11 cellular contexts compared by ENCODE assay signal in genomic region chr1:162905759-162906158, GRCh38. TPM values are rescaled to one million over a fixed set of nuclear protein-coding genes. Genes with fewer than 3 reads are reported as not detected.
DNase-seq lines count a peak whose midpoint lies in the region; ATAC-seq and TF ChIP-seq lines count a peak whose summit lies in the region.
"Had no signal": no experiment of that assay in that cellular context is flagged by ENCODE, and none has a peak within 500 bp of the region (broad histone marks: within the 10 kb centered on the region; RNA-seq: fewer than 3 reads in every experiment).

No MANE protein-coding gene starts in this region.

- no peaks in the 10 kb centered on the region for H3K9me2 ChIP-seq in hepatocyte (replicated peaks; ENCODE audit: insufficient read depth)

- TF ChIP-seq CTCF in HEK293 (tag by site-specific recombination; IDR thresholded peaks at IDR 0.05) (no peak), hepatocyte (IDR thresholded peaks at IDR 0.05; ENCODE audit: poor library complexity) (no peak), spleen (IDR thresholded peaks at IDR 0.05 in 8 of 11, conservative IDR thresholded peaks at IDR 0.05 in 3 of 11) (no peak)

- no peak overlapping the region; the same call in 1 of the 2 replicates for H3K4me3 ChIP-seq in ACC112 (ENCODE audit: low read depth, low read length)
- H3K4me3 ChIP-seq in HEK293 (ENCODE audit: low read depth, low read length) = no peak overlapping the region
- no peak overlapping the region for H3K4me3 ChIP-seq in hepatocyte
- H3K4me3 ChIP-seq in spleen = no peak overlapping the region
- H3K4me3 ChIP-seq: thoracic aorta had no signal

- H3K27me3 ChIP-seq in ACC112 (ENCODE audit: insufficient read depth, low read length) = no peaks in the 10 kb centered on the region
- no peaks in the 10 kb centered on the region for H3K27me3 ChIP-seq in hepatocyte
- no peaks in the 10 kb centered on the region for H3K27me3 ChIP-seq in spleen (replicated peaks in 1 of 7)

- POLR2A ChIA-PET in HEK293 (lab: Yijun Ruan, JAX) = no interaction called here

- H2AFZ ChIP-seq in ACC112 (ENCODE audit: low read length, unreplicated experiment) (peak overlapping the region; percentile 64), hepatocyte (no peak overlapping the region)

- H3K27ac ChIP-seq in ACC112 (ENCODE audit: low read depth, low read length) = peak overlapping the region; percentile 75
- no peak overlapping the region for H3K27ac ChIP-seq in HEK293 (ENCODE audit: extremely low read depth, low read depth, low read length)
- H3K27ac ChIP-seq in hepatocyte = peak overlapping the region; percentile 82
- H3K27ac ChIP-seq in spleen = no peak overlapping the region
- H3K27ac ChIP-seq: thoracic aorta had no signal

- CTCF ChIA-PET in HEK293 (lab: Yijun Ruan, JAX) = interaction anchor here (1.7 kb wide), 1 partner anchor 10 kb away, joined by 3 read pairs; no protein-coding TSS in a partner anchor

- H4K20me1 ChIP-seq in hepatocyte (ENCODE audit: insufficient read depth, poor library complexity, severe bottlenecking) = no peaks in the 10 kb centered on the region

- H3K9me3 ChIP-seq in HEK293 (ENCODE audit: control insufficient read depth, insufficient read depth, low read depth, low read length) (no peaks in the 10 kb centered on the region), hepatocyte (ENCODE audit: low read depth) (no peaks in the 10 kb centered on the region), spleen (no peaks in the 10 kb centered on the region)
- H3K9me3 ChIP-seq: thoracic aorta had no signal

- H3K4me2 ChIP-seq in hepatocyte = peak overlapping the region; percentile 12

- H3K36me3 ChIP-seq in ACC112 (ENCODE audit: insufficient read depth, low read length) (no peaks in the 10 kb centered on the region), HEK293 (ENCODE audit: control insufficient read depth in 2 of 2, insufficient read depth in 1 of 2, low read length in 2 of 2) (no peaks in the 10 kb centered on the region), hepatocyte (replicated peaks; ENCODE audit: insufficient read depth, low read depth) (no peaks in the 10 kb centered on the region), spleen (no peaks in the 10 kb centered on the region)
- H3K36me3 ChIP-seq: thoracic aorta had no signal

- TF ChIP-seq POLR2A in spleen (IDR thresholded peaks at IDR 0.05) = no peak

- H3K4me1 ChIP-seq in ACC112 (ENCODE audit: control insufficient read depth, insufficient read depth, low read length, unreplicated experiment) (peaks cover 62% of the 10 kb centered on the region), HEK293 (ENCODE audit: control insufficient read depth, insufficient read depth, low read length) (peaks cover 2% of the 10 kb centered on the region; the same call in 1 of the 2 replicates), hepatocyte (ENCODE audit: insufficient read depth) (peaks cover 13% of the 10 kb centered on the region), spleen (no peaks in the 10 kb centered on the region)

- no peak for ATAC-seq in GM21381 (IDR thresholded peaks at IDR 0.05; ENCODE audit: unreplicated experiment)

- DNase-seq in amniotic stem cell (lab: John Stamatoyannopoulos, UW) (peak; percentile 24), hepatocyte (ENCODE audit: low spot score) (peak; percentile 64), spleen (no peak), NCI-H524 (lab: John Stamatoyannopoulos, UW) (no peak)
- DNase-seq in activated CD8-positive, alpha-beta memory T cell treated with anti-CD3 and anti-CD28 coated beads for 24 hours = no peak

- no peaks in the 10 kb centered on the region for H3K79me2 ChIP-seq in ACC112 (ENCODE audit: control insufficient read depth, insufficient read depth, low read length, unreplicated experiment)
- no peaks in the 10 kb centered on the region for H3K79me2 ChIP-seq in hepatocyte

- intact Hi-C loops in spleen (cut with DNase I; ENCODE audit: low total_unique reads) = no loop called here

TF ChIP-seq in HEK293, 187 proteins besides CTCF, POLR2A, EP300 and RAD21 (continues in another document):
- TF ChIP-seq ZNF645 (tag by site-specific recombination; IDR thresholded peaks at IDR 0.05) = no peak
- no peak for TF ChIP-seq ZNF302 (tag by site-specific recombination; IDR thresholded peaks at IDR 0.05; ENCODE audit: low read depth)
- peak; percentile 64; the same call in 1 of the 2 replicates for TF ChIP-seq INSM2 (tag by site-specific recombination; IDR thresholded peaks at IDR 0.05)
- peak; percentile 63; the same call in 1 of the 2 replicates for TF ChIP-seq SCRT1 (tag by site-specific recombination; IDR thresholded peaks at IDR 0.05; ENCODE audit: borderline replicate concordance)
- no peak for TF ChIP-seq ZNF48 (tag by site-specific recombination; IDR thresholded peaks at IDR 0.05)
- TF ChIP-seq ZNF776 (tag by site-specific recombination; IDR thresholded peaks at IDR 0.05; ENCODE audit: borderline replicate concordance) = no peak
- TF ChIP-seq ZNF211 (tag by site-specific recombination; IDR thresholded peaks at IDR 0.05; ENCODE audit: low read depth) = no peak
- peak; percentile 85 for TF ChIP-seq ZNF843 (tag by site-specific recombination; IDR thresholded peaks at IDR 0.05)
- no peak for TF ChIP-seq ZNF26 (tag by site-specific recombination; IDR thresholded peaks at IDR 0.05)
- TF ChIP-seq, protein P1, sequence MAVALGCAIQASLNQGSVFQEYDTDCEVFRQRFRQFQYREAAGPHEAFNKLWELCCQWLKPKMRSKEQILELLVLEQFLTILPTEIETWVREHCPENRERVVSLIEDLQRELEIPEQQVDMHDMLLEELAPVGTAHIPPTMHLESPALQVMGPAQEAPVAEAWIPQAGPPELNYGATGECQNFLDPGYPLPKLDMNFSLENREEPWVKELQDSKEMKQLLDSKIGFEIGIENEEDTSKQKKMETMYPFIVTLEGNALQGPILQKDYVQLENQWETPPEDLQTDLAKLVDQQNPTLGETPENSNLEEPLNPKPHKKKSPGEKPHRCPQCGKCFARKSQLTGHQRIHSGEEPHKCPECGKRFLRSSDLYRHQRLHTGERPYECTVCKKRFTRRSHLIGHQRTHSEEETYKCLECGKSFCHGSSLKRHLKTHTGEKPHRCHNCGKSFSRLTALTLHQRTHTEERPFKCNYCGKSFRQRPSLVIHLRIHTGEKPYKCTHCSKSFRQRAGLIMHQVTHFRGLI (tag by site-specific recombination; IDR thresholded peaks at IDR 0.05) = no peak
- TF ChIP-seq ZSCAN5A (tag by site-specific recombination; IDR thresholded peaks at IDR 0.05) = no peak
- 0 out of 2 replicates have a peak, but pooled peaks have one; percentile 37 for TF ChIP-seq ZNF24 (tag by site-specific recombination; IDR thresholded peaks at IDR 0.05)

RNA-seq across cellular contexts. Expression of gene CCDC190, which starts 44.8 kb away (rescaled TPM):
- not detected in 2 replicates for total RNA-seq in hepatocyte
- not detected in 2 replicates for polyA plus RNA-seq in hepatocyte
- total RNA-seq in spleen = not detected
- not detected for polyA plus RNA-seq in spleen
- total RNA-seq: NCI-H460 had no signal
- polyA plus RNA-seq: CD14-positive monocyte had no signal

Comparison
In these comparisons a context has a peak if more than half of its experiments do, and no peak if none do; other contexts are left out.
1. H3K27ac ChIP-seq: peak in ACC112 (single experiment) and hepatocyte (single experiment); none in HEK293 (single experiment) and spleen (0 of 8).
2. DNase-seq: peak in amniotic stem cell (single experiment) and hepatocyte (single experiment); none in spleen (single experiment), activated CD8-positive, alpha-beta memory T cell treated with anti-CD3 and anti-CD28 coated beads for 24 hours (single experiment) and NCI-H524 (0 of 2).